In genomic region chr5:5335708-5336211, GRCh38 we compare ENCODE assay signal across 11 cellular contexts.
A peak's percentile ranks its signal among the peaks of the same experiment; 100 is the strongest.
DNase-seq lines count a peak whose midpoint lies in the region; ATAC-seq and TF ChIP-seq lines count a peak whose summit lies in the region.
"Had no signal": no experiment of that assay in that cellular context is flagged by ENCODE, and none has a peak within 500 bp of the region (broad histone marks: within the 10 kb centered on the region; RNA-seq: fewer than 3 reads in every experiment).

No MANE protein-coding gene starts in this region.

- H3K79me1 ChIP-seq in IMR-90 (ENCODE audit: low read depth in 1 of 2, low read length in 2 of 2) = no peaks in the 10 kb centered on the region

- 0% methylated on average over 2 of the region's 4 CpGs; no CpG with 5 or more reads in 1 of the 2 experiments for whole genome bisulfite sequencing in IMR-90 (ENCODE audit: extremely low coverage in 2 of 2, insufficient read length in 1 of 2), 2 experiments

- H3K18ac ChIP-seq in IMR-90 (ENCODE audit: low read depth, low read length) = no peak overlapping the region

- CTCF ChIA-PET in A673 (lab: Charles Lee) (interaction anchor here (0.6 kb wide), 1 partner anchor 29 kb away, joined by 3 read pairs; no protein-coding TSS in a partner anchor), IMR-90 (lab: Yijun Ruan, JAX) (no interaction called here)

- no peak overlapping the region for H3K27ac ChIP-seq in A673 (ENCODE audit: low read depth, low read length, poor library complexity, severe bottlenecking)
- H3K27ac ChIP-seq in IMR-90 (ENCODE audit: insufficient read depth, low read length) = no peak overlapping the region
- peak overlapping the region in 1 of 2 donors; percentile 23 for H3K27ac ChIP-seq in left lung

- no peak overlapping the region for H4K91ac ChIP-seq in IMR-90 (ENCODE audit: insufficient read depth, low read depth, low read length)

- in situ Hi-C loops in IMR-90 (cut with MboI; ENCODE audit: low sequenced_read_pairs) = no loop called here

- H2AK9ac ChIP-seq in IMR-90 (replicated peaks; ENCODE audit: low read depth, low read length, poor library complexity) = no peak overlapping the region

- H3K4me3 ChIP-seq in A673 (ENCODE audit: low read depth, low read length, poor library complexity, severe bottlenecking) (no peak overlapping the region), IMR-90 (ENCODE audit: insufficient read depth, low read depth, low read length) (no peak overlapping the region), left lung (no peak overlapping the region)

- H3K4me2 ChIP-seq in IMR-90 (ENCODE audit: low read depth, low read length) = no peak overlapping the region

- no peak for TF ChIP-seq POLR2A in IMR-90 (IDR thresholded peaks at IDR 0.05; ENCODE audit: low read depth, low read length)

- TF ChIP-seq RAD21 in IMR-90 (IDR thresholded peaks at IDR 0.05; ENCODE audit: low read length) = no peak

- H3K23ac ChIP-seq in IMR-90 (ENCODE audit: low read depth, low read length) = no peak overlapping the region

- H3K36me3 ChIP-seq in A673 (ENCODE audit: insufficient read depth, low read length, poor library complexity, severe bottlenecking) = no peaks in the 10 kb centered on the region
- no peaks in the 10 kb centered on the region for H3K36me3 ChIP-seq in IMR-90 (ENCODE audit: control insufficient read depth, insufficient read depth, low read length)
- H3K36me3 ChIP-seq in left lung = no peaks in the 10 kb centered on the region

- no peak overlapping the region for H2BK15ac ChIP-seq in IMR-90 (ENCODE audit: low read depth, low read length)

- no peak overlapping the region for H2BK20ac ChIP-seq in IMR-90 (ENCODE audit: low read depth, low read length)

- intact Hi-C loops in A673 (cut with micrococcal nuclease; ENCODE audit: unreplicated experiment) = no loop called here
- intact Hi-C loops in IMR-90 (cut with micrococcal nuclease) = no loop called here
- intact Hi-C loops in left lung (cut with DNase I) = no loop called here

- no peak overlapping the region for H3K4ac ChIP-seq in IMR-90 (ENCODE audit: low read depth, low read length)

- no TSS peak for BruUV-seq in A673 (replicated peaks; lab: Mats Ljungman, UMichigan)
- no TSS peak for BruUV-seq in IMR-90 (replicated peaks; lab: Mats Ljungman, UMichigan)

- H4K8ac ChIP-seq in IMR-90 (ENCODE audit: low read depth in 2 of 2, low read length in 2 of 2) = no peak overlapping the region

- no peaks in the 10 kb centered on the region for H4K20me1 ChIP-seq in IMR-90 (ENCODE audit: insufficient read depth, low read length)

- H3K14ac ChIP-seq in IMR-90 (replicated peaks; ENCODE audit: low read depth, low read length) = no peak overlapping the region

- no peak for TF ChIP-seq CTCF in A673 (conservative IDR thresholded peaks at IDR 0.05; ENCODE audit: low read depth, low read length)
- no peak for TF ChIP-seq CTCF in IMR-90 (conservative IDR thresholded peaks at IDR 0.05; ENCODE audit: low read depth, low read length)
- no peak for TF ChIP-seq CTCF in left lung (IDR thresholded peaks at IDR 0.05)

- H3K56ac ChIP-seq in IMR-90 (ENCODE audit: extremely low read depth, insufficient read depth, low read length) = no peak overlapping the region

- no peaks in the 10 kb centered on the region for H3K27me3 ChIP-seq in A673 (replicated peaks; ENCODE audit: insufficient read depth, low read depth, low read length, poor library complexity)
- H3K27me3 ChIP-seq in IMR-90 (ENCODE audit: control insufficient read depth, insufficient read depth, low read length) = no peaks in the 10 kb centered on the region
- no peaks in the 10 kb centered on the region for H3K27me3 ChIP-seq in left lung

- no peak overlapping the region for H2BK120ac ChIP-seq in IMR-90 (ENCODE audit: low read depth, low read length)

- no peaks in the 10 kb centered on the region for H3K9me1 ChIP-seq in IMR-90 (ENCODE audit: insufficient read depth, low read length)

- no peak overlapping the region for H2AK5ac ChIP-seq in IMR-90 (ENCODE audit: low read depth, low read length)

- POLR2A ChIA-PET in A673 (lab: Charles Lee; ENCODE audit: low non-redundant PET) = no interaction called here
- POLR2A ChIA-PET in IMR-90 (lab: Charles Lee; ENCODE audit: unreplicated experiment) = no interaction called here

- H3K4me1 ChIP-seq in A673 (ENCODE audit: insufficient read depth, low read length, poor library complexity, severe bottlenecking) = peaks cover 36% of the 10 kb centered on the region
- H3K4me1 ChIP-seq in IMR-90 (ENCODE audit: control insufficient read depth, insufficient read depth, low read length) = no peaks in the 10 kb centered on the region
- peaks cover 3 to 5% of the 10 kb centered on the region in 2 donors for H3K4me1 ChIP-seq in left lung

- no peak overlapping the region for H3K9ac ChIP-seq in IMR-90 (ENCODE audit: low read depth, low read length)

- no peak overlapping the region for H2BK5ac ChIP-seq in IMR-90 (ENCODE audit: low read depth, low read length, poor library complexity, severe bottlenecking)

- ATAC-seq in IMR-90 (ENCODE audit: low read depth) (peak; percentile 21), left lung (peak; percentile 67), HG03439 (IDR thresholded peaks at IDR 0.05; ENCODE audit: unreplicated experiment) (no peak)
- ATAC-seq: natural killer cell had no signal

- H3K9me3 ChIP-seq in A673 (ENCODE audit: low read depth, low read length, poor library complexity, severe bottlenecking) (no peaks in the 10 kb centered on the region), IMR-90 (ENCODE audit: control insufficient read depth, insufficient read depth, low read length) (peaks cover 2% of the 10 kb centered on the region), left lung (peaks cover 0 to 3% of the 10 kb centered on the region in 2 donors)

- dilution Hi-C loops in IMR-90 (cut with HindIII; ENCODE audit: low sequenced_read_pairs, unreplicated experiment) = no loop called here

- H2AFZ ChIP-seq in IMR-90 (replicated peaks; ENCODE audit: low read length, poor library complexity) = no peak overlapping the region

- no peak overlapping the region for H4K5ac ChIP-seq in IMR-90 (ENCODE audit: low read depth, low read length)

- DNase-seq in A673 (ENCODE audit: low spot score) (peak; percentile 35), IMR-90 (peak; percentile 29), brain pericyte (ENCODE audit: low read depth, low spot score) (peak; percentile 85), left lung (no peak), GF-D8 (lab: John Stamatoyannopoulos, UW) (no peak), NCI-H524 (lab: John Stamatoyannopoulos, UW) (no peak)
- no peak for DNase-seq in stimulated activated CD4-positive, alpha-beta T cell treated with anti-CD3 and anti-CD28 coated beads, Interleukin-12 subunit alpha, Interleukin-12 subunit beta, amount 100 ng/mL, for 4 hours
- DNase-seq: natural killer cell; NCI-H1436; stimulated activated CD4-positive, alpha-beta T cell treated with anti-CD3 and anti-CD28 coated beads, Interleukin-2, amount 100 ng/mL, for 24 hours had no signal

TF ChIP-seq in IMR-90, 13 proteins besides CTCF, POLR2A, EP300 and RAD21:
- TF ChIP-seq USF2 (IDR thresholded peaks at IDR 0.05; ENCODE audit: low read depth, low read length) = no peak
- no peak for TF ChIP-seq CEBPB (IDR thresholded peaks at IDR 0.05; ENCODE audit: low read depth, low read length)
- no peak for TF ChIP-seq SMC3 (IDR thresholded peaks at IDR 0.05; ENCODE audit: low read depth, low read length)
- no peak for TF ChIP-seq CHD1 (IDR thresholded peaks at IDR 0.05; ENCODE audit: low read depth, low read length)
- TF ChIP-seq NFE2L2 (IDR thresholded peaks at IDR 0.05; ENCODE audit: low read depth, low read length) = no peak
- TF ChIP-seq MAFK (IDR thresholded peaks at IDR 0.05; ENCODE audit: low read depth, low read length) = no peak
- TF ChIP-seq MXI1 (IDR thresholded peaks at IDR 0.05; ENCODE audit: borderline replicate concordance, low read depth, low read length) = no peak
- TF ChIP-seq RCOR1 (IDR thresholded peaks at IDR 0.05; ENCODE audit: insufficient replicate concordance, low read length) = no peak
- TF ChIP-seq MAZ (IDR thresholded peaks at IDR 0.05; ENCODE audit: borderline replicate concordance, low read depth, low read length) = no peak
- TF ChIP-seq RFX5 (IDR thresholded peaks at IDR 0.05; ENCODE audit: low read depth, low read length) = no peak
- TF ChIP-seq ELK1 (IDR thresholded peaks at IDR 0.05; ENCODE audit: borderline replicate concordance, low read depth, low read length) = no peak
- TF ChIP-seq FOS (IDR thresholded peaks at IDR 0.05; ENCODE audit: low read depth, low read length) = no peak

Comparison
In these comparisons a context has a peak if more than half of its experiments do, and no peak if none do; other contexts are left out.
1. DNase-seq: peak in A673 (single experiment), IMR-90 (single experiment) and brain pericyte (single experiment); none in left lung (0 of 2), GF-D8 (single experiment), NCI-H524 (0 of 2) and stimulated activated CD4-positive, alpha-beta T cell treated with anti-CD3 and anti-CD28 coated beads, Interleukin-12 subunit alpha, Interleukin-12 subunit beta, amount 100 ng/mL, for 4 hours (single experiment).